ENCODE assay signal across 13 cellular contexts in genomic region chr3:62835594-62836236, GRCh38. TPM values are rescaled to one million over a fixed set of nuclear protein-coding genes. Genes with fewer than 3 reads are reported as not detected.
A peak's percentile ranks its signal among the peaks of the same experiment; 100 is the strongest.
DNase-seq lines count a peak whose midpoint lies in the region; ATAC-seq, FAIRE-seq and TF ChIP-seq lines count a peak whose summit lies in the region.
"Had no signal": no experiment of that assay in that cellular context is flagged by ENCODE, and none has a peak within 500 bp of the region (broad histone marks: within the 10 kb centered on the region; RNA-seq: fewer than 3 reads in every experiment).

No MANE protein-coding gene starts in this region.

- no peaks in the 10 kb centered on the region for H3K9me3 ChIP-seq in OCI-LY7 (ENCODE audit: low read length)

- CTCF ChIA-PET in OCI-LY7 (lab: Charles Lee; ENCODE audit: unreplicated experiment) = interaction anchor here (0.6 to 2.6 kb wide), 6 partner anchors 8 to 169 kb away, joined by 3 to 12 read pairs (median 4); no protein-coding TSS in a partner anchor

- H4K20me1 ChIP-seq in OCI-LY7 (ENCODE audit: insufficient read depth, low read length) = no peaks in the 10 kb centered on the region

- peak overlapping the region; percentile 53 for H3K27ac ChIP-seq in OCI-LY7 (ENCODE audit: low read depth, low read length, poor library complexity, severe bottlenecking)

- POLR2A ChIA-PET in OCI-LY7 (lab: Charles Lee) = interaction anchor here (0.6 to 36.5 kb wide), 14 partner anchors 8 to 1661 kb away, joined by 3 to 961 read pairs (median 6); partner anchors contain the start of gene CADPS

- peaks cover 12% of the 10 kb centered on the region; the same call in 1 of the 2 replicates for H3K79me2 ChIP-seq in OCI-LY7 (ENCODE audit: insufficient read depth, low read depth, low read length)

- peaks cover 12% of the 10 kb centered on the region for H3K9me3 Mint-ChIP-seq in natural killer cell treated with Interleukin-12 subunit alpha and Interleukin-12 subunit beta and Interleukin-15 and Interleukin-18, amount 100 ng/mL, for 72 hours
- H3K9me3 Mint-ChIP-seq: activated T-cell treated with anti-CD3 and anti-CD28 coated beads, Interleukin-2, amount 50 U/mL, for 4 hours had no signal

- H3K4me3 Mint-ChIP-seq in natural killer cell treated with Interleukin-12 subunit alpha and Interleukin-12 subunit beta and Interleukin-15 and Interleukin-18, amount 100 ng/mL, for 72 hours = no peak overlapping the region
- H3K4me3 Mint-ChIP-seq: activated T-cell treated with anti-CD3 and anti-CD28 coated beads, Interleukin-2, amount 50 U/mL, for 4 hours had no signal

- TF ChIP-seq CTCF in OCI-LY7 (conservative IDR thresholded peaks at IDR 0.05; ENCODE audit: low read length) = no peak

- peak; percentile 75 for ATAC-seq in GM18498 (IDR thresholded peaks at IDR 0.05; ENCODE audit: unreplicated experiment)
- peak; percentile 68 for ATAC-seq in GM19452 (IDR thresholded peaks at IDR 0.05; ENCODE audit: unreplicated experiment)
- peak; percentile 51 for ATAC-seq in HG02943 (IDR thresholded peaks at IDR 0.05; ENCODE audit: low read depth, unreplicated experiment)
- no peak for ATAC-seq in natural killer cell treated with Interleukin-12 subunit alpha and Interleukin-12 subunit beta and Interleukin-15 and Interleukin-18, amount 100 ng/mL, for 72 hours
- ATAC-seq: activated T-cell treated with anti-CD3 and anti-CD28 coated beads, Interleukin-2, amount 50 U/mL, for 4 hours had no signal

- intact Hi-C loops in OCI-LY7 (cut with micrococcal nuclease; ENCODE audit: unreplicated experiment) = no loop called here

- H2AFZ ChIP-seq in OCI-LY7 (ENCODE audit: low read length) = peak overlapping the region; percentile 45; the same call in 1 of the 2 replicates

- H3K4me1 ChIP-seq in OCI-LY7 (ENCODE audit: insufficient read depth, low read length, poor library complexity, severe bottlenecking) = peaks cover 65% of the 10 kb centered on the region

- H3K36me3 Mint-ChIP-seq in natural killer cell treated with Interleukin-12 subunit alpha and Interleukin-12 subunit beta and Interleukin-15 and Interleukin-18, amount 100 ng/mL, for 72 hours = no peaks in the 10 kb centered on the region

- H3K36me3 ChIP-seq in OCI-LY7 (ENCODE audit: insufficient read depth, low read length) = peaks cover 19% of the 10 kb centered on the region; the same call in 1 of the 2 replicates

- H3K27ac Mint-ChIP-seq in natural killer cell treated with Interleukin-12 subunit alpha and Interleukin-12 subunit beta and Interleukin-15 and Interleukin-18, amount 100 ng/mL, for 72 hours = no peak overlapping the region

- no peak for FAIRE-seq in frontal cortex (lab: Jason Lieb, UNC)
- FAIRE-seq: bronchial epithelial cell had no signal

- no peak for DNase-seq in OCI-LY7 (ENCODE audit: low spot score)
- no peak for DNase-seq in NCI-H2227 treated with DMSO at 0.1 percent for 48 hours (lab: John Stamatoyannopoulos, UW)
- no peak for DNase-seq in natural killer cell treated with Interleukin-12 subunit alpha and Interleukin-12 subunit beta and Interleukin-15 and Interleukin-18, amount 100 ng/mL, for 72 hours (ENCODE audit: low spot score)
- no peak for DNase-seq in frontal cortex (ENCODE audit: low spot score in 2 of 2)
- no peak for DNase-seq in NCI-H345 treated with DMSO at 0.1 percent for 48 hours (lab: John Stamatoyannopoulos, UW; ENCODE audit: unreplicated experiment)
- DNase-seq: activated T-cell treated with anti-CD3 and anti-CD28 coated beads, Interleukin-2, amount 50 U/mL, for 4 hours; erythroblast; NCI-H187 treated with DMSO at 0.1 percent for 48 hours had no signal

- no peaks in the 10 kb centered on the region for H3K4me1 Mint-ChIP-seq in natural killer cell treated with Interleukin-12 subunit alpha and Interleukin-12 subunit beta and Interleukin-15 and Interleukin-18, amount 100 ng/mL, for 72 hours (ENCODE audit: low read depth in 2 of 2)

- H3K4me2 ChIP-seq in OCI-LY7 (ENCODE audit: low read length) = peak overlapping the region; percentile 59

- H3K4me3 ChIP-seq in OCI-LY7 (ENCODE audit: low read depth, low read length, poor library complexity, severe bottlenecking) = peak overlapping the region; percentile 32

- no peaks in the 10 kb centered on the region for H3K27me3 Mint-ChIP-seq in natural killer cell treated with Interleukin-12 subunit alpha and Interleukin-12 subunit beta and Interleukin-15 and Interleukin-18, amount 100 ng/mL, for 72 hours

- BruUV-seq in OCI-LY7 (replicated peaks; lab: Mats Ljungman, UMichigan) = no TSS peak

- H3K9me2 ChIP-seq in OCI-LY7 (ENCODE audit: insufficient read depth, low read length) = no peaks in the 10 kb centered on the region

RNA-seq across cellular contexts. Expression of gene CADPS, which starts 39.5 kb away (rescaled TPM):
- 61.3 and 76.9 TPM in 2 replicates for total RNA-seq in OCI-LY7 (2014; rRNA removed; shearing (Covaris generic))
- 68.6 and 79.5 TPM in 2 replicates for total RNA-seq in OCI-LY7 (2022)
- not detected for total RNA-seq in natural killer cell treated with Interleukin-12 subunit alpha and Interleukin-12 subunit beta and Interleukin-15 and Interleukin-18, amount 100 ng/mL, for 72 hours
- 270 TPM for total RNA-seq in frontal cortex
- total RNA-seq: activated T-cell treated with anti-CD3 and anti-CD28 coated beads, Interleukin-2, amount 50 U/mL, for 4 hours; Daoy had no signal

Comparison
In these comparisons a context has a peak if more than half of its experiments do, and no peak if none do; other contexts are left out.
1. ATAC-seq: peak in GM18498 (single experiment), GM19452 (single experiment) and HG02943 (single experiment); none in natural killer cell treated with Interleukin-12 subunit alpha and Interleukin-12 subunit beta and Interleukin-15 and Interleukin-18, amount 100 ng/mL, for 72 hours (0 of 2).
2. RNA of gene CADPS, which starts 39.5 kb away (total RNA-seq): 270 TPM in frontal cortex (single experiment) and 61.3 to 79.5 TPM in OCI-LY7; not detected in natural killer cell treated with Interleukin-12 subunit alpha and Interleukin-12 subunit beta and Interleukin-15 and Interleukin-18, amount 100 ng/mL, for 72 hours; every median in the first group is over 10 times any median in the second.